9 cellular contexts compared by ENCODE assay signal in the genomic region with DNA sequence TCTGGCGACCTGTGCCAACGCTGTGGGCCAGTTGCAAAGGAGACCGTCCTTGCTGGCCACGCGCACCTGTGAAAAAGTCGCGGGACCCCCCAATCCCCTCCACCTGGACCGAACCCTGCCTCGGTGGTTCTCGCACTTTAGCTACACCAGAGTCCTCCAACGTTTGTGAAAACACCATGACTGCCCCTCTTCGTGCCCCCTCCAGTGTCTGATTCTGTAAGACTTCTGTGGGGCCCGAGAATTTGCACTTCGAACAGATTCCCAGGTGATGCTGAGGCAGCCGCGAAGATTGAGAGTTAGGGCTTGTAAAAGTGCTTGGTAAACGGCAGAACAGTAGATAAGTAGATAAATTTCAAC.
A peak's percentile ranks its signal among the peaks of the same experiment; 100 is the strongest.
DNase-seq lines count a peak whose midpoint lies in the region; ATAC-seq, FAIRE-seq and TF ChIP-seq lines count a peak whose summit lies in the region.
"Had no signal": no experiment of that assay in that cellular context is flagged by ENCODE, and none has a peak within 500 bp of the region (broad histone marks: within the 10 kb centered on the region; RNA-seq: fewer than 3 reads in every experiment).

No MANE protein-coding gene starts in this region.

- peak overlapping the region; percentile 49 for H3K4me3 Mint-ChIP-seq in activated CD8-positive, alpha-beta memory T cell treated with anti-CD3 and anti-CD28 coated beads, Interleukin-2, amount 10 ng/mL, durations not matched to agents 7 days and 5 days
- H3K4me3 Mint-ChIP-seq in memory B cell: peak overlapping the region; percentile 63

- intact Hi-C loops in mammary epithelial cell (cut with micrococcal nuclease): loop anchor here (5.0 to 10.0 kb wide), 4 partner anchors 102 to 225 kb away; partner anchors contain the start of gene SVIL
- intact Hi-C loops in thyroid gland (cut with DNase I): loop anchor here (10.0 kb wide), 2 partner anchors 102 to 142 kb away; partner anchors contain the start of gene SVIL

- no peak for TF ChIP-seq POLR2A in thyroid gland (IDR thresholded peaks at IDR 0.05)

- no peaks in the 10 kb centered on the region for H3K36me3 Mint-ChIP-seq in activated CD8-positive, alpha-beta memory T cell treated with anti-CD3 and anti-CD28 coated beads, Interleukin-2, amount 10 ng/mL, durations not matched to agents 7 days and 5 days
- H3K36me3 Mint-ChIP-seq in memory B cell: no peaks in the 10 kb centered on the region

- H3K36me3 ChIP-seq in mammary epithelial cell (ENCODE audit: insufficient read depth, low read length): no peaks in the 10 kb centered on the region
- no peaks in the 10 kb centered on the region for H3K36me3 ChIP-seq in thyroid gland

- CTCF ChIA-PET in activated CD8-positive, alpha-beta memory T cell treated with anti-CD3 and anti-CD28 coated beads, Interleukin-2, amount 10 ng/mL, durations not matched to agents 7 days and 5 days (lab: Charles Lee): interaction anchor here (1.9 kb wide), 1 partner anchor 8 kb away, joined by 5 read pairs; no protein-coding TSS in a partner anchor
- CTCF ChIA-PET in mammary epithelial cell (lab: Charles Lee; ENCODE audit: low non-redundant PET): no interaction called here

- no peak for FAIRE-seq in urothelium cell line (lab: Jason Lieb, UNC)
- FAIRE-seq: small intestine had no signal

- TF ChIP-seq CTCF in mammary epithelial cell (conservative IDR thresholded peaks at IDR 0.05 in 1 of 2, IDR thresholded peaks at IDR 0.05 in 1 of 2; ENCODE audit: extremely low read depth in 1 of 2, insufficient read depth in 1 of 2, low read depth in 1 of 2, low read length in 2 of 2): no peak
- no peak for TF ChIP-seq CTCF in thyroid gland (IDR thresholded peaks at IDR 0.05)

- in situ Hi-C loops in mammary epithelial cell (cut with MboI; ENCODE audit: low sequenced_read_pairs in 2 of 2): loop anchor here in 1 of 2 donors (5.0 to 10.0 kb wide), 2 partner anchors 120 to 142 kb away; no protein-coding TSS in a partner anchor
- in situ Hi-C loops in KBM-7 (cut with MboI; ENCODE audit: low pct_unique_long_range_greater_than_20kb, low sequenced_read_pairs): no loop called here

- H3K4me1 ChIP-seq in mammary epithelial cell (ENCODE audit: insufficient read depth, low read length): peaks cover 18% of the 10 kb centered on the region
- peaks cover 16 to 30% of the 10 kb centered on the region in 2 donors for H3K4me1 ChIP-seq in thyroid gland

- H2AFZ ChIP-seq in mammary epithelial cell (ENCODE audit: low read depth, low read length): peak overlapping the region; percentile 93

- no peaks in the 10 kb centered on the region for H4K20me1 ChIP-seq in mammary epithelial cell (ENCODE audit: insufficient read depth, low read length)

- H3K4me1 Mint-ChIP-seq in activated CD8-positive, alpha-beta memory T cell treated with anti-CD3 and anti-CD28 coated beads, Interleukin-2, amount 10 ng/mL, durations not matched to agents 7 days and 5 days: peaks cover 8% of the 10 kb centered on the region
- H3K4me1 Mint-ChIP-seq in memory B cell: no peaks in the 10 kb centered on the region

- no peaks in the 10 kb centered on the region for H3K27me3 ChIP-seq in mammary epithelial cell (ENCODE audit: insufficient read depth, low read length)
- no peaks in the 10 kb centered on the region for H3K27me3 ChIP-seq in thyroid gland

- dilution Hi-C loops in mammary epithelial cell (cut with HindIII; ENCODE audit: low sequenced_read_pairs): no loop called here

- no peak for ATAC-seq in activated CD8-positive, alpha-beta memory T cell treated with anti-CD3 and anti-CD28 coated beads, Interleukin-2, amount 10 ng/mL, durations not matched to agents 7 days and 5 days
- no peak for ATAC-seq in memory B cell (ENCODE audit: low read depth)

- no peaks in the 10 kb centered on the region for H3K9me3 Mint-ChIP-seq in activated CD8-positive, alpha-beta memory T cell treated with anti-CD3 and anti-CD28 coated beads, Interleukin-2, amount 10 ng/mL, durations not matched to agents 7 days and 5 days (ENCODE audit: low read depth)
- peaks cover 2% of the 10 kb centered on the region for H3K9me3 Mint-ChIP-seq in memory B cell

- DNase-seq in activated CD8-positive, alpha-beta memory T cell treated with anti-CD3 and anti-CD28 coated beads, Interleukin-2, amount 10 ng/mL, durations not matched to agents 7 days and 5 days: no peak
- no peak for DNase-seq in activated CD8-positive, alpha-beta memory T cell treated with anti-CD3 and anti-CD28 coated beads for 24 hours
- DNase-seq in mammary epithelial cell (no peak), memory B cell (ENCODE audit: low spot score in 2 of 2) (no peak), thyroid gland (peak in 1 of 2 donors; percentile 21), KBM-7 (no peak), urothelium cell line (ENCODE audit: low spot score) (no peak), NCI-H1105 (lab: John Stamatoyannopoulos, UW) (no peak)

- peaks cover 32% of the 10 kb centered on the region for H3K79me2 ChIP-seq in mammary epithelial cell (ENCODE audit: insufficient read depth, low read length)

- no peak overlapping the region for H3K9ac ChIP-seq in mammary epithelial cell (ENCODE audit: insufficient read depth, low read length)

- H3K27me3 Mint-ChIP-seq in activated CD8-positive, alpha-beta memory T cell treated with anti-CD3 and anti-CD28 coated beads, Interleukin-2, amount 10 ng/mL, durations not matched to agents 7 days and 5 days: peaks cover 50% of the 10 kb centered on the region
- H3K27me3 Mint-ChIP-seq in memory B cell: peaks cover 11% of the 10 kb centered on the region

- BruUV-seq in mammary epithelial cell (replicated peaks; lab: Mats Ljungman, UMichigan): no TSS peak

- H3K9me3 ChIP-seq in mammary epithelial cell (replicated peaks; ENCODE audit: insufficient read depth, low read length) (no peaks in the 10 kb centered on the region), thyroid gland (no peaks in the 10 kb centered on the region)

- peak overlapping the region; percentile 97 for H3K4me2 ChIP-seq in mammary epithelial cell (ENCODE audit: insufficient read depth, low read depth, low read length)

- H3K4me3 ChIP-seq in mammary epithelial cell (replicated peaks in 1 of 3; ENCODE audit: insufficient read depth in 1 of 3, low read depth in 2 of 3, low read length in 3 of 3): peak overlapping the region in 2 of 3 experiments; percentile 79 to 89
- no peak overlapping the region for H3K4me3 ChIP-seq in thyroid gland (replicated peaks in 1 of 3)

- H3K27ac ChIP-seq in mammary epithelial cell (ENCODE audit: insufficient read depth, low read depth, low read length) (no peak overlapping the region), thyroid gland (peak overlapping the region; percentile 46 to 99 (median 97))

- H3K27ac Mint-ChIP-seq in activated CD8-positive, alpha-beta memory T cell treated with anti-CD3 and anti-CD28 coated beads, Interleukin-2, amount 10 ng/mL, durations not matched to agents 7 days and 5 days: no peak overlapping the region
- H3K27ac Mint-ChIP-seq in memory B cell: no peak overlapping the region

- WGBS in mammary epithelial cell (ENCODE audit: low coverage, missing lambda C conversion rate): 60% methylated on average over 6 of the region's 17 CpGs
- WGBS in thyroid gland, 2 donors: 36 to 37% methylated on average over 16 to 17 of the region's 17 CpGs

Comparison
In these comparisons a context has a peak if more than half of its experiments do, and no peak if none do; other contexts are left out.
1. H3K4me3 ChIP-seq: peak in mammary epithelial cell (2 of 3); none in thyroid gland (0 of 3).